Comparison of ENCODE assay signal across 30 cellular contexts in genomic region chr11:127711748-127712147, GRCh38.
"Had no signal": no experiment of that assay in that cellular context is flagged by ENCODE, and none has a peak within 500 bp of the region (broad histone marks: within the 10 kb centered on the region; RNA-seq: fewer than 3 reads in every experiment).

No MANE protein-coding gene starts in this region.

- H3K36me3 ChIP-seq: neural progenitor cell, neutrophil, pancreas, spleen, suprapubic skin, tibial artery, transverse colon, upper lobe of right lung, uterus had no signal

- FAIRE-seq: pancreas had no signal

- H3K27me3 Mint-ChIP-seq: stimulated activated memory B cell treated with anti-CD40 and anti-IgM and Interleukin-4, amounts not matched to agents 10 μg/mL and 1 μg/mL and 100 μg/mL, for 72 hours; stimulated activated naive CD8-positive, alpha-beta T cell treated with anti-CD3 and anti-CD28 coated beads, Interleukin-15, amount 100 ng/mL, for 72 hours; type B pancreatic cell had no signal

- H3K4me1 Mint-ChIP-seq: naive B cell; naive thymus-derived CD8-positive, alpha-beta T cell; stimulated activated memory B cell treated with anti-CD40 and anti-IgM and Interleukin-4, amounts not matched to agents 10 μg/mL and 1 μg/mL and 100 μg/mL, for 72 hours; stimulated activated naive CD8-positive, alpha-beta T cell treated with anti-CD3 and anti-CD28 coated beads, Interleukin-15, amount 100 ng/mL, for 72 hours had no signal

- H3K4me2 ChIP-seq: neural progenitor cell, smooth muscle cell had no signal

- H3K36me3 Mint-ChIP-seq: naive B cell; naive thymus-derived CD8-positive, alpha-beta T cell; natural killer cell treated with Interleukin-12 subunit alpha and Interleukin-12 subunit beta and Interleukin-15 and Interleukin-18, amount 100 ng/mL, for 72 hours; neural progenitor cell; stimulated activated memory B cell treated with anti-CD40 and anti-IgM and Interleukin-4, amounts not matched to agents 10 μg/mL and 1 μg/mL and 100 μg/mL, for 72 hours; type B pancreatic cell had no signal

- H2AFZ ChIP-seq: neural progenitor cell had no signal

- DNase-seq: naive B cell; naive thymus-derived CD8-positive, alpha-beta T cell; nucleus accumbens; pancreas; psoas muscle; right cardiac atrium; spleen; stimulated activated CD4-positive, alpha-beta T cell treated with anti-CD3 and anti-CD28 coated beads, Interleukin-12 subunit alpha, Interleukin-12 subunit beta, amount 100 ng/mL, for 4 hours; stimulated activated CD4-positive, alpha-beta T cell treated with anti-CD3 and anti-CD28 coated beads, Interleukin-1b, Interleukin-23, amount 100 ng/mL, for 48 hours; stimulated activated CD4-positive, alpha-beta T cell treated with anti-CD3 and anti-CD28 coated beads, Interleukin-4, amount 100 ng/mL, for 1 hour; stimulated activated CD4-positive, alpha-beta T cell treated with anti-CD3 and anti-CD28 coated beads, Interleukin-4, amount 100 ng/mL, for 4 hours; stimulated activated CD8-positive, alpha-beta memory T cell treated with anti-CD3 and anti-CD28 coated beads, Interleukin-4, amount 100 ng/mL, for 48 hours; stimulated activated naive CD4-positive, alpha-beta T cell; stimulated activated naive CD8-positive, alpha-beta T cell treated with anti-CD3 and anti-CD28 coated beads, Interleukin-15, amount 100 ng/mL, for 72 hours; stimulated activated naive CD8-positive, alpha-beta T cell treated with anti-CD3 and anti-CD28 coated beads, Interleukin-15, Interleukin-2, amounts not matched to agents 100 U/mL and 50 U/mL, for 24 hours; substantia nigra; testis; tibial artery; transverse colon; upper lobe of right lung; uterus had no signal

- H3K27ac Mint-ChIP-seq: naive thymus-derived CD8-positive, alpha-beta T cell; natural killer cell treated with Interleukin-12 subunit alpha and Interleukin-12 subunit beta and Interleukin-15 and Interleukin-18, amount 100 ng/mL, for 72 hours; neural progenitor cell; stimulated activated memory B cell treated with anti-CD40 and anti-IgM and Interleukin-4, amounts not matched to agents 10 μg/mL and 1 μg/mL and 100 μg/mL, for 72 hours; stimulated activated naive CD8-positive, alpha-beta T cell treated with anti-CD3 and anti-CD28 coated beads, Interleukin-15, amount 100 ng/mL, for 72 hours; type B pancreatic cell had no signal

- H3K9ac ChIP-seq: neural progenitor cell had no signal

- H3K4me3 ChIP-seq: neural progenitor cell, pancreas, psoas muscle, skin epidermis, smooth muscle cell, spleen, suprapubic skin, testis, tibial artery, transverse colon, upper lobe of right lung, uterus had no signal

- H3K9me3 Mint-ChIP-seq: naive thymus-derived CD8-positive, alpha-beta T cell; natural killer cell treated with Interleukin-12 subunit alpha and Interleukin-12 subunit beta and Interleukin-15 and Interleukin-18, amount 100 ng/mL, for 72 hours; neural progenitor cell; stimulated activated memory B cell treated with anti-CD40 and anti-IgM and Interleukin-4, amounts not matched to agents 10 μg/mL and 1 μg/mL and 100 μg/mL, for 72 hours; stimulated activated naive CD8-positive, alpha-beta T cell treated with anti-CD3 and anti-CD28 coated beads, Interleukin-15, amount 100 ng/mL, for 72 hours; type B pancreatic cell had no signal

- H3K9me3 ChIP-seq: neutrophil, pancreas, psoas muscle, spleen, suprapubic skin, testis, tibial artery, transverse colon, upper lobe of right lung, uterus had no signal

- H3K4me1 ChIP-seq: neural progenitor cell, pancreas, psoas muscle, spleen, suprapubic skin, testis, tibial artery, transverse colon, upper lobe of right lung, uterus had no signal

- H3K4me3 Mint-ChIP-seq: naive B cell; naive thymus-derived CD8-positive, alpha-beta T cell; natural killer cell treated with Interleukin-12 subunit alpha and Interleukin-12 subunit beta and Interleukin-15 and Interleukin-18, amount 100 ng/mL, for 72 hours; neural progenitor cell; stimulated activated memory B cell treated with anti-CD40 and anti-IgM and Interleukin-4, amounts not matched to agents 10 μg/mL and 1 μg/mL and 100 μg/mL, for 72 hours; stimulated activated naive CD8-positive, alpha-beta T cell treated with anti-CD3 and anti-CD28 coated beads, Interleukin-15, amount 100 ng/mL, for 72 hours; type B pancreatic cell had no signal

- ATAC-seq: naive thymus-derived CD8-positive, alpha-beta T cell; natural killer cell treated with Interleukin-12 subunit alpha and Interleukin-12 subunit beta and Interleukin-15 and Interleukin-18, amount 100 ng/mL, for 72 hours; pancreas; psoas muscle; right cardiac atrium; sciatic nerve; stimulated activated memory B cell treated with anti-CD40 and anti-IgM and Interleukin-4, amounts not matched to agents 10 μg/mL and 1 μg/mL and 100 μg/mL, for 72 hours; stimulated activated naive CD8-positive, alpha-beta T cell treated with anti-CD3 and anti-CD28 coated beads, Interleukin-15, amount 100 ng/mL, for 72 hours; stimulated activated naive CD8-positive, alpha-beta T cell treated with anti-CD3 and anti-CD28 coated beads, Interleukin-15, Interleukin-2, amounts not matched to agents 100 U/mL and 50 U/mL, for 24 hours; upper lobe of right lung had no signal

- H3K27me3 ChIP-seq: neural progenitor cell, neutrophil, pancreas, spleen, suprapubic skin, testis, tibial artery, transverse colon, upper lobe of right lung, uterus had no signal

- H3K27ac ChIP-seq: neural progenitor cell, neutrophil, pancreas, psoas muscle, skin epidermis, spleen, suprapubic skin, testis, tibial artery, transverse colon, upper lobe of right lung, uterus had no signal
